In genomic region chr10:10870523-10871241, GRCh38 we compare ENCODE assay signal across 9 cellular contexts.
DNase-seq lines count a peak whose midpoint lies in the region; ATAC-seq and TF ChIP-seq lines count a peak whose summit lies in the region.
"Had no signal": no experiment of that assay in that cellular context is flagged by ENCODE, and none has a peak within 500 bp of the region (broad histone marks: within the 10 kb centered on the region; RNA-seq: fewer than 3 reads in every experiment).

No MANE protein-coding gene starts in this region.

- DNase-seq in fibroblast of the aortic adventitia (ENCODE audit: low read depth) (peak; percentile 7), smooth muscle cell (lab: John Stamatoyannopoulos, UW; ENCODE audit: unreplicated experiment) (no peak), NCI-H2227 treated with DMSO at 0.1 percent for 48 hours (lab: John Stamatoyannopoulos, UW) (no peak), AG20443 (ENCODE audit: low spot score) (no peak), DMS79 (lab: John Stamatoyannopoulos, UW) (no peak)
- DNase-seq in stimulated activated naive CD4-positive, alpha-beta T cell (lab: John Stamatoyannopoulos, UW): no peak
- DNase-seq: left colon had no signal

- H3K27ac ChIP-seq in smooth muscle cell (ENCODE audit: low read depth): peak overlapping the region; percentile 25

- H3F3A ChIP-seq in smooth muscle cell (ENCODE audit: low read depth): no peaks in the 10 kb centered on the region

- no peak overlapping the region for H2AFZ ChIP-seq in smooth muscle cell (ENCODE audit: low read depth)

- peak overlapping the region; percentile 27 for H3K9ac ChIP-seq in smooth muscle cell (ENCODE audit: low read depth)

- WGBS in smooth muscle cell (ENCODE audit: low lambda C conversion rate): 65% methylated on average over 16 of the region's 16 CpGs

- H3K4me2 ChIP-seq in smooth muscle cell: no peak overlapping the region

- no peak for TF ChIP-seq CTCF in fibroblast of the aortic adventitia (IDR thresholded peaks at IDR 0.05; ENCODE audit: insufficient read depth, low read length)
- no peak for TF ChIP-seq CTCF in smooth muscle cell (IDR thresholded peaks at IDR 0.05; ENCODE audit: borderline replicate concordance, insufficient read depth, poor library complexity, severe bottlenecking)

- peaks cover 4% of the 10 kb centered on the region for H3K4me1 ChIP-seq in smooth muscle cell (ENCODE audit: low read depth)

- no peaks in the 10 kb centered on the region for H3K27me3 ChIP-seq in smooth muscle cell (ENCODE audit: low read depth)

- H4K20me1 ChIP-seq in smooth muscle cell (ENCODE audit: low read depth): no peaks in the 10 kb centered on the region

- ATAC-seq in GM18867 (IDR thresholded peaks at IDR 0.05; ENCODE audit: unreplicated experiment) (peak; percentile 36), HG03469 (IDR thresholded peaks at IDR 0.05; ENCODE audit: unreplicated experiment) (peak; percentile 40)
- ATAC-seq: left colon had no signal

- H3K79me2 ChIP-seq in smooth muscle cell (ENCODE audit: low read depth): no peaks in the 10 kb centered on the region

- H3K4me3 ChIP-seq in fibroblast of the aortic adventitia (ENCODE audit: low read depth, low read length) (no peak overlapping the region), smooth muscle cell (no peak overlapping the region)

- no peaks in the 10 kb centered on the region for H3K9me3 ChIP-seq in smooth muscle cell (replicated peaks; ENCODE audit: low read depth)

- no peaks in the 10 kb centered on the region for H3K36me3 ChIP-seq in smooth muscle cell (ENCODE audit: low read depth)
